Comparison of ENCODE assay signal across 29 cellular contexts in genomic region chr11:19834761-19835160, GRCh38.
"Had no signal": no experiment of that assay in that cellular context is flagged by ENCODE, and none has a peak within 500 bp of the region (broad histone marks: within the 10 kb centered on the region; RNA-seq: fewer than 3 reads in every experiment).

No MANE protein-coding gene starts in this region.

- H3K36me3 Mint-ChIP-seq: activated naive CD4-positive, alpha-beta T cell treated with anti-CD3 and anti-CD28 coated beads, Interleukin-2, amount 10 ng/mL, durations not matched to agents 7 days and 5 days; activated naive CD4-positive, alpha-beta T cell treated with anti-CD3 and anti-CD28 coated beads, Interleukin-2, amount 50 U/mL, for 72 hours; activated naive CD8-positive, alpha-beta T cell treated with anti-CD3 and anti-CD28 coated beads, Interleukin-2, amount 10 ng/mL, durations not matched to agents 7 days and 5 days had no signal

- H3K4me1 Mint-ChIP-seq: activated CD4-positive, alpha-beta memory T cell treated with anti-CD3 and anti-CD28 coated beads, Interleukin-2, amount 10 ng/mL, durations not matched to agents 7 days and 5 days; activated CD4-positive, alpha-beta T cell treated with anti-CD3 and anti-CD28 coated beads, Interleukin-2, amount 10 ng/mL, durations not matched to agents 7 days and 5 days; activated naive CD4-positive, alpha-beta T cell treated with anti-CD3 and anti-CD28 coated beads, Interleukin-2, amount 10 ng/mL, durations not matched to agents 7 days and 5 days; activated naive CD8-positive, alpha-beta T cell treated with anti-CD3 and anti-CD28 coated beads, Interleukin-2, amount 10 ng/mL, durations not matched to agents 7 days and 5 days had no signal

- H3K4me3 Mint-ChIP-seq: activated CD4-positive, alpha-beta memory T cell treated with anti-CD3 and anti-CD28 coated beads, Interleukin-2, amount 10 ng/mL, durations not matched to agents 7 days and 5 days; activated CD4-positive, alpha-beta T cell treated with anti-CD3 and anti-CD28 coated beads, Interleukin-2, amount 10 ng/mL, durations not matched to agents 7 days and 5 days; activated naive CD4-positive, alpha-beta T cell treated with anti-CD3 and anti-CD28 coated beads, Interleukin-2, amount 10 ng/mL, durations not matched to agents 7 days and 5 days; activated naive CD8-positive, alpha-beta T cell treated with anti-CD3 and anti-CD28 coated beads, Interleukin-2, amount 10 ng/mL, durations not matched to agents 7 days and 5 days; activated T-cell treated with anti-CD3 and anti-CD28 coated beads, Interleukin-2, amount 50 U/mL, for 24 hours; activated T-cell treated with anti-CD3 and anti-CD28 coated beads, Interleukin-2, amount 50 U/mL, for 72 hours; WTC11 had no signal

- H3K9me3 Mint-ChIP-seq: activated CD4-positive, alpha-beta T cell treated with anti-CD3 and anti-CD28 coated beads, Interleukin-2, amount 10 ng/mL, durations not matched to agents 7 days and 5 days; activated naive CD4-positive, alpha-beta T cell treated with anti-CD3 and anti-CD28 coated beads, Interleukin-2, amount 10 ng/mL, durations not matched to agents 7 days and 5 days; activated naive CD8-positive, alpha-beta T cell treated with anti-CD3 and anti-CD28 coated beads, Interleukin-2, amount 10 ng/mL, durations not matched to agents 7 days and 5 days; activated T-cell treated with anti-CD3 and anti-CD28 coated beads, Interleukin-2, amount 50 U/mL, for 24 hours had no signal

- H3K27me3 ChIP-seq: ascending aorta, colonic mucosa, foreskin keratinocyte, gastrocnemius medialis, heart left ventricle had no signal

- H3K4me1 ChIP-seq: colonic mucosa, foreskin keratinocyte, gastrocnemius medialis had no signal

- H3K36me3 ChIP-seq: colonic mucosa, gastrocnemius medialis had no signal

- H3K9me3 ChIP-seq: ascending aorta, colonic mucosa, gastrocnemius medialis had no signal

- ATAC-seq: activated naive CD4-positive, alpha-beta T cell treated with anti-CD3 and anti-CD28 coated beads, Interleukin-2, amount 50 U/mL, for 72 hours; activated T-cell treated with anti-CD3 and anti-CD28 coated beads, Interleukin-2, amount 50 U/mL, for 72 hours; esophagus mucosa; foreskin keratinocyte; gastrocnemius medialis; heart left ventricle; WTC11 had no signal

- H3K27me3 Mint-ChIP-seq: activated CD4-positive, alpha-beta memory T cell treated with anti-CD3 and anti-CD28 coated beads, Interleukin-2, amount 10 ng/mL, durations not matched to agents 7 days and 5 days; activated CD4-positive, alpha-beta T cell treated with anti-CD3 and anti-CD28 coated beads, Interleukin-2, amount 10 ng/mL, durations not matched to agents 7 days and 5 days; activated naive CD8-positive, alpha-beta T cell treated with anti-CD3 and anti-CD28 coated beads, Interleukin-2, amount 10 ng/mL, durations not matched to agents 7 days and 5 days; activated T-cell treated with anti-CD3 and anti-CD28 coated beads, Interleukin-2, amount 50 U/mL, for 24 hours had no signal

- H3K4me3 ChIP-seq: ascending aorta, colonic mucosa, gastrocnemius medialis, heart left ventricle had no signal

- H3K27ac ChIP-seq: ascending aorta, colonic mucosa, foreskin keratinocyte, gastrocnemius medialis, heart left ventricle, VCaP had no signal

- H3K27ac Mint-ChIP-seq: activated CD4-positive, alpha-beta memory T cell treated with anti-CD3 and anti-CD28 coated beads, Interleukin-2, amount 10 ng/mL, durations not matched to agents 7 days and 5 days; activated CD4-positive, alpha-beta T cell treated with anti-CD3 and anti-CD28 coated beads, Interleukin-2, amount 10 ng/mL, durations not matched to agents 7 days and 5 days; activated naive CD4-positive, alpha-beta T cell treated with anti-CD3 and anti-CD28 coated beads, Interleukin-2, amount 10 ng/mL, durations not matched to agents 7 days and 5 days; activated naive CD4-positive, alpha-beta T cell treated with anti-CD3 and anti-CD28 coated beads, Interleukin-2, amount 50 U/mL, for 72 hours; activated naive CD8-positive, alpha-beta T cell treated with anti-CD3 and anti-CD28 coated beads, Interleukin-2, amount 10 ng/mL, durations not matched to agents 7 days and 5 days; activated T-cell treated with anti-CD3 and anti-CD28 coated beads, Interleukin-2, amount 50 U/mL, for 24 hours; activated T-cell treated with anti-CD3 and anti-CD28 coated beads, Interleukin-2, amount 50 U/mL, for 72 hours; WTC11 had no signal

- FAIRE-seq: endometrium, endothelial cell of umbilical vein, TTC549 had no signal

- DNase-seq: activated CD4-positive, alpha-beta memory T cell treated with anti-CD3 and anti-CD28 coated beads, Interleukin-2, amount 10 ng/mL, durations not matched to agents 7 days and 5 days; activated CD4-positive, alpha-beta T cell treated with anti-CD3 and anti-CD28 coated beads for 1 hour; activated CD4-positive, alpha-beta T cell treated with anti-CD3 and anti-CD28 coated beads for 4 hours; activated CD4-positive, alpha-beta T cell treated with anti-CD3 and anti-CD28 coated beads, Interleukin-2, amount 10 ng/mL, durations not matched to agents 7 days and 5 days; activated CD4-positive, alpha-beta T cell treated with anti-CD3 and anti-CD28 coated beads, Interleukin-2, amount 50 U/mL, for 4 hours; activated CD8-positive, alpha-beta memory T cell treated with anti-CD3 and anti-CD28 coated beads, Interleukin-2, amount 50 U/mL, for 48 hours; activated gamma-delta T cell; activated naive CD4-positive, alpha-beta T cell; activated naive CD4-positive, alpha-beta T cell treated with anti-CD3 and anti-CD28 coated beads, Interleukin-2, amount 10 ng/mL, durations not matched to agents 7 days and 5 days; activated naive CD8-positive, alpha-beta T cell treated with anti-CD3 and anti-CD28 coated beads, Interleukin-2, amount 10 ng/mL, durations not matched to agents 7 days and 5 days; activated T-cell treated with anti-CD3 and anti-CD28 coated beads for 4 hours; activated T-cell treated with anti-CD3 and anti-CD28 coated beads, Interleukin-2, amount 50 U/mL, for 24 hours; activated T-cell treated with anti-CD3 and anti-CD28 coated beads, Interleukin-2, amount 50 U/mL, for 72 hours; caudate nucleus; colonic mucosa; effector CD8-positive, alpha-beta T cell; gastrocnemius medialis; glutamatergic neuron; heart left ventricle; T-helper 2 cell had no signal
